Comparison of ENCODE assay signal across 22 cellular contexts in the genomic region with DNA sequence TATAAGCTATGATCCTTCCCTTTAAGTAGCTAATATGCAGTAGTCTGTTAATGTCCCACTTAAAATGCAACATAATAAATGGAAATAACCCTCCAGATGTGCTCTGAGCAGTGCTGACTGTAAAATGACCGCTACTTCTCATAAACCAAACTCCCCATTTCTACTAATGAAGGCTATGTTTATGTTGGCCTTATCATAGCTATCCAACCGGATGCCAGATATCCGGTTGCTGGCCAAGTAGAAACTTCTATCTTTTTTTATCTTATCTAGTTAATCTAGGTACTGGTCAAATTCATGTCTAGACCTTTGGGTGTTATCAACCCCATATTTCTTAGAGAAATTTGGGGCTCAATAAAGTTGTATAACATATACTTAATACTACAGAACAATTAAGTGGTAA. TPM values are rescaled to one million over a fixed set of nuclear protein-coding genes. Genes with fewer than 3 reads are reported as not detected.
DNase-seq lines count a peak whose midpoint lies in the region; ATAC-seq, FAIRE-seq and TF ChIP-seq lines count a peak whose summit lies in the region.
"Had no signal": no experiment of that assay in that cellular context is flagged by ENCODE, and none has a peak within 500 bp of the region (broad histone marks: within the 10 kb centered on the region; RNA-seq: fewer than 3 reads in every experiment).

No MANE protein-coding gene starts in this region.

- DNase-seq in ELR (ENCODE audit: low read depth) (peak; percentile 15), ascending aorta (ENCODE audit: low spot score in 2 of 2) (no peak)
- no peak for DNase-seq in stimulated activated CD4-positive, alpha-beta T cell treated with anti-CD3 and anti-CD28 coated beads, Interleukin-15, amount 100 ng/mL, for 24 hours
- DNase-seq in activated CD4-positive, alpha-beta T cell treated with anti-CD3 and anti-CD28 coated beads for 4 hours, result no peak
- DNase-seq: activated CD4-positive, alpha-beta memory T cell treated with anti-CD3 and anti-CD28 coated beads for 36 hours; adrenal gland; hippocampal formation; mammary epithelial cell; naive thymus-derived CD4-positive, alpha-beta T cell; NCI-H1417 treated with DMSO at 0.1 percent for 48 hours; NCI-H524 treated with DMSO at 0.1 percent for 48 hours; ovary; right lobe of liver had no signal

- H3K36me3 ChIP-seq in mesodermal cell (ENCODE audit: control insufficient read depth, insufficient read depth, low read length) (no peaks in the 10 kb centered on the region), ascending aorta (no peaks in the 10 kb centered on the region)
- H3K36me3 ChIP-seq: adrenal gland, ovary, right lobe of liver, thoracic aorta had no signal

- H3K4me3 ChIP-seq in mesodermal cell (ENCODE audit: extremely low read depth, insufficient read depth, low read length, poor library complexity, severe bottlenecking) (no peak overlapping the region), ascending aorta (no peak overlapping the region)
- H3K4me3 ChIP-seq: adrenal gland, GM12878, ovary, right lobe of liver, thoracic aorta had no signal

- peak; percentile 54 for FAIRE-seq in endometrium (lab: Jason Lieb, UNC)
- FAIRE-seq: GM12878, HepG2, islet of Langerhans had no signal

- H3K4me1 ChIP-seq in mesodermal cell (ENCODE audit: control insufficient read depth, insufficient read depth, low read length, poor library complexity, severe bottlenecking) (peaks cover 8% of the 10 kb centered on the region), ascending aorta (no peaks in the 10 kb centered on the region)
- H3K4me1 ChIP-seq: adrenal gland, right lobe of liver had no signal

- ATAC-seq in SK-N-SH treated with all-trans-retinoic acid at 6 μM for 48 hours (no peak), GM18511 (IDR thresholded peaks at IDR 0.05; ENCODE audit: unreplicated experiment) (no peak)
- ATAC-seq: GM12878; HepG2; naive thymus-derived CD4-positive, alpha-beta T cell; right lobe of liver; stimulated activated effector memory CD8-positive, alpha-beta T cell treated with anti-CD3 and anti-CD28 coated beads, Interleukin-12 subunit alpha, Interleukin-12 subunit beta, amount 100 ng/mL, for 72 hours had no signal

- intact Hi-C loops in ascending aorta (cut with DNase I), result no loop called here

- H3K27ac ChIP-seq in mesodermal cell (ENCODE audit: low read depth, low read length, severe bottlenecking) (peak overlapping the region; percentile 47), ascending aorta (no peak overlapping the region)
- H3K27ac ChIP-seq: adrenal gland, ovary, right lobe of liver, thoracic aorta had no signal

- H3K27me3 ChIP-seq in ascending aorta, result no peaks in the 10 kb centered on the region
- H3K27me3 ChIP-seq: adrenal gland, ovary, right lobe of liver had no signal

- TF ChIP-seq CTCF in ascending aorta (IDR thresholded peaks at IDR 0.05), result no peak

- H3K9me3 ChIP-seq in mesodermal cell (ENCODE audit: control insufficient read depth, low read length) (no peaks in the 10 kb centered on the region), ascending aorta (no peaks in the 10 kb centered on the region)
- H3K9me3 ChIP-seq: adrenal gland, ovary, right lobe of liver, thoracic aorta had no signal

- WGBS in mesodermal cell (ENCODE audit: insufficient coverage in 2 of 2), 2 experiments, result no CpG with 5 or more reads among the region's 3 CpGs

TF ChIP-seq in SK-N-SH treated with all-trans-retinoic acid at 6 μM for 48 hours, 23 proteins besides CTCF, POLR2A, EP300 and RAD21:
- TF ChIP-seq ISL1 (CRISPR knock-in tag; IDR thresholded peaks at IDR 0.05) (peak; percentile 21; the same call in 1 of the 2 replicates), ARNTL (CRISPR knock-in tag; IDR thresholded peaks at IDR 0.05; ENCODE audit: borderline replicate concordance, low read depth) (no peak), CSDC2 (CRISPR knock-in tag; IDR thresholded peaks at IDR 0.05) (0 out of 2 replicates have a peak, but pooled peaks have one; percentile 40), ZNF8 (CRISPR knock-in tag; IDR thresholded peaks at IDR 0.05) (no peak), ESRRG (CRISPR knock-in tag; IDR thresholded peaks at IDR 0.05) (peak; percentile 39; the same call in 1 of the 2 replicates), TCF4 (CRISPR knock-in tag; IDR thresholded peaks at IDR 0.05; ENCODE audit: borderline replicate concordance) (peak; percentile 91; the same call in 1 of the 2 replicates)
- TF ChIP-seq, protein P1, sequence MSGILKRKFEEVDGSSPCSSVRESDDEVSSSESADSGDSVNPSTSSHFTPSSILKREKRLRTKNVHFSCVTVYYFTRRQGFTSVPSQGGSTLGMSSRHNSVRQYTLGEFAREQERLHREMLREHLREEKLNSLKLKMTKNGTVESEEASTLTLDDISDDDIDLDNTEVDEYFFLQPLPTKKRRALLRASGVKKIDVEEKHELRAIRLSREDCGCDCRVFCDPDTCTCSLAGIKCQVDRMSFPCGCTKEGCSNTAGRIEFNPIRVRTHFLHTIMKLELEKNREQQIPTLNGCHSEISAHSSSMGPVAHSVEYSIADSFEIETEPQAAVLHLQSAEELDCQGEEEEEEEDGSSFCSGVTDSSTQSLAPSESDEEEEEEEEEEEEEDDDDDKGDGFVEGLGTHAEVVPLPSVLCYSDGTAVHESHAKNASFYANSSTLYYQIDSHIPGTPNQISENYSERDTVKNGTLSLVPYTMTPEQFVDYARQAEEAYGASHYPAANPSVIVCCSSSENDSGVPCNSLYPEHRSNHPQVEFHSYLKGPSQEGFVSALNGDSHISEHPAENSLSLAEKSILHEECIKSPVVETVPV (CRISPR knock-in tag; IDR thresholded peaks at IDR 0.05), result peak; percentile 47; the same call in 1 of the 2 replicates
- TF ChIP-seq, protein P2, sequence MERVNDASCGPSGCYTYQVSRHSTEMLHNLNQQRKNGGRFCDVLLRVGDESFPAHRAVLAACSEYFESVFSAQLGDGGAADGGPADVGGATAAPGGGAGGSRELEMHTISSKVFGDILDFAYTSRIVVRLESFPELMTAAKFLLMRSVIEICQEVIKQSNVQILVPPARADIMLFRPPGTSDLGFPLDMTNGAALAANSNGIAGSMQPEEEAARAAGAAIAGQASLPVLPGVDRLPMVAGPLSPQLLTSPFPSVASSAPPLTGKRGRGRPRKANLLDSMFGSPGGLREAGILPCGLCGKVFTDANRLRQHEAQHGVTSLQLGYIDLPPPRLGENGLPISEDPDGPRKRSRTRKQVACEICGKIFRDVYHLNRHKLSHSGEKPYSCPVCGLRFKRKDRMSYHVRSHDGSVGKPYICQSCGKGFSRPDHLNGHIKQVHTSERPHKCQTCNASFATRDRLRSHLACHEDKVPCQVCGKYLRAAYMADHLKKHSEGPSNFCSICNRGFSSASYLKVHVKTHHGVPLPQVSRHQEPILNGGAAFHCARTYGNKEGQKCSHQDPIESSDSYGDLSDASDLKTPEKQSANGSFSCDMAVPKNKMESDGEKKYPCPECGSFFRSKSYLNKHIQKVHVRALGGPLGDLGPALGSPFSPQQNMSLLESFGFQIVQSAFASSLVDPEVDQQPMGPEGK (CRISPR knock-in tag; IDR thresholded peaks at IDR 0.05; ENCODE audit: borderline replicate concordance), result no peak
- TF ChIP-seq, protein P3, sequence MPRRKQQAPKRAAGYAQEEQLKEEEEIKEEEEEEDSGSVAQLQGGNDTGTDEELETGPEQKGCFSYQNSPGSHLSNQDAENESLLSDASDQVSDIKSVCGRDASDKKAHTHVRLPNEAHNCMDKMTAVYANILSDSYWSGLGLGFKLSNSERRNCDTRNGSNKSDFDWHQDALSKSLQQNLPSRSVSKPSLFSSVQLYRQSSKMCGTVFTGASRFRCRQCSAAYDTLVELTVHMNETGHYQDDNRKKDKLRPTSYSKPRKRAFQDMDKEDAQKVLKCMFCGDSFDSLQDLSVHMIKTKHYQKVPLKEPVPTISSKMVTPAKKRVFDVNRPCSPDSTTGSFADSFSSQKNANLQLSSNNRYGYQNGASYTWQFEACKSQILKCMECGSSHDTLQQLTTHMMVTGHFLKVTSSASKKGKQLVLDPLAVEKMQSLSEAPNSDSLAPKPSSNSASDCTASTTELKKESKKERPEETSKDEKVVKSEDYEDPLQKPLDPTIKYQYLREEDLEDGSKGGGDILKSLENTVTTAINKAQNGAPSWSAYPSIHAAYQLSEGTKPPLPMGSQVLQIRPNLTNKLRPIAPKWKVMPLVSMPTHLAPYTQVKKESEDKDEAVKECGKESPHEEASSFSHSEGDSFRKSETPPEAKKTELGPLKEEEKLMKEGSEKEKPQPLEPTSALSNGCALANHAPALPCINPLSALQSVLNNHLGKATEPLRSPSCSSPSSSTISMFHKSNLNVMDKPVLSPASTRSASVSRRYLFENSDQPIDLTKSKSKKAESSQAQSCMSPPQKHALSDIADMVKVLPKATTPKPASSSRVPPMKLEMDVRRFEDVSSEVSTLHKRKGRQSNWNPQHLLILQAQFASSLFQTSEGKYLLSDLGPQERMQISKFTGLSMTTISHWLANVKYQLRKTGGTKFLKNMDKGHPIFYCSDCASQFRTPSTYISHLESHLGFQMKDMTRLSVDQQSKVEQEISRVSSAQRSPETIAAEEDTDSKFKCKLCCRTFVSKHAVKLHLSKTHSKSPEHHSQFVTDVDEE (CRISPR knock-in tag; IDR thresholded peaks at IDR 0.05), result peak; percentile 88
TF ChIP-seq in SK-N-SH treated with all-trans-retinoic acid at 6 μM for 48 hours: peak in this region for 6.

RNA-seq across cellular contexts. Expression of a gene that starts 56.6 kb away (rescaled TPM):
- polyA plus RNA-seq in mesodermal cell (2013, experiment 1 of 2), result 0.48 TPM
- 0.35 TPM for polyA plus RNA-seq in mesodermal cell (2013, experiment 2 of 2)
- total RNA-seq in ascending aorta, result not detected
- total RNA-seq: activated CD4-positive, alpha-beta memory T cell treated with anti-CD3 and anti-CD28 coated beads for 36 hours; HepG2; mammary epithelial cell; naive thymus-derived CD4-positive, alpha-beta T cell; thoracic aorta had no signal
- polyA plus RNA-seq: GM12878; HepG2; mammary epithelial cell; naive thymus-derived CD4-positive, alpha-beta T cell had no signal
